1 cellular context compared by ENCODE assay signal in genomic region chr17:75077490-75078096, GRCh38.
A peak's percentile ranks its signal among the peaks of the same experiment; 100 is the strongest.
TF ChIP-seq lines count a peak whose summit lies in the region.

No MANE protein-coding gene starts in this region.

TF ChIP-seq in HepG2, 621 proteins besides CTCF, POLR2A, EP300 and RAD21 (continued from another document and continues in another):
- TF ChIP-seq ZNF280D (CRISPR knock-in tag; IDR thresholded peaks at IDR 0.05) (no peak), KAT7 (CRISPR knock-in tag; IDR thresholded peaks at IDR 0.05; ENCODE audit: borderline replicate concordance) (no peak), MIER2 (CRISPR knock-in tag; IDR thresholded peaks at IDR 0.05) (no peak), HNF4G (IDR thresholded peaks at IDR 0.05; ENCODE audit: borderline replicate concordance, low read depth, low read length) (no peak), HNF4G (CRISPR knock-in tag; IDR thresholded peaks at IDR 0.05; ENCODE audit: borderline replicate concordance, low read depth) (no peak), TSC22D2 (CRISPR knock-in tag; IDR thresholded peaks at IDR 0.05; ENCODE audit: borderline replicate concordance) (no peak), ZNF253 (CRISPR knock-in tag; IDR thresholded peaks at IDR 0.05; ENCODE audit: borderline replicate concordance) (no peak), NFE2L2 (IDR thresholded peaks at IDR 0.05; ENCODE audit: low read length) (no peak), EHMT2 (IDR thresholded peaks at IDR 0.05; ENCODE audit: borderline replicate concordance, low read depth, low read length) (no peak), ZFP41 (CRISPR knock-in tag; IDR thresholded peaks at IDR 0.05; ENCODE audit: borderline replicate concordance) (no peak), POGZ (CRISPR knock-in tag; IDR thresholded peaks at IDR 0.05) (no peak), TBL1XR1 (IDR thresholded peaks at IDR 0.05; ENCODE audit: borderline replicate concordance, low read length, partially characterized antibody) (no peak), ZNF10 (CRISPR knock-in tag; IDR thresholded peaks at IDR 0.05; ENCODE audit: borderline replicate concordance, low read depth) (no peak), PTBP1 (IDR thresholded peaks at IDR 0.05; ENCODE audit: low read depth, low read length, poor library complexity, severe bottlenecking) (peak; percentile 59), ZNF781 (CRISPR knock-in tag; IDR thresholded peaks at IDR 0.05; ENCODE audit: borderline replicate concordance, not compliant biosample characterization) (no peak), ZBTB42 (CRISPR knock-in tag; IDR thresholded peaks at IDR 0.05) (no peak), SAFB2 (CRISPR knock-in tag; IDR thresholded peaks at IDR 0.05; ENCODE audit: borderline replicate concordance, low read depth) (no peak), TIGD3 (CRISPR knock-in tag; IDR thresholded peaks at IDR 0.05; ENCODE audit: borderline replicate concordance) (no peak), ZNF121 (CRISPR knock-in tag; IDR thresholded peaks at IDR 0.05) (no peak), MAFK (conservative IDR thresholded peaks at IDR 0.05 in 1 of 2, IDR thresholded peaks at IDR 0.05 in 1 of 2; ENCODE audit: low read length in 2 of 2) (no peak), CERS6 (CRISPR knock-in tag; IDR thresholded peaks at IDR 0.05) (no peak), ZNF562 (CRISPR knock-in tag; IDR thresholded peaks at IDR 0.05; ENCODE audit: borderline replicate concordance) (no peak), FOSL1 (CRISPR knock-in tag; IDR thresholded peaks at IDR 0.05; ENCODE audit: borderline replicate concordance) (0 out of 2 replicates have a peak, but pooled peaks have one; percentile 27), PAWR (CRISPR knock-in tag; IDR thresholded peaks at IDR 0.05; ENCODE audit: borderline replicate concordance) (no peak), TRIM22 (IDR thresholded peaks at IDR 0.05) (no peak), TEAD2 (CRISPR knock-in tag; IDR thresholded peaks at IDR 0.05) (no peak), ZNF431 (CRISPR knock-in tag; IDR thresholded peaks at IDR 0.05; ENCODE audit: borderline replicate concordance, low read depth) (no peak), YEATS4 (CRISPR knock-in tag; IDR thresholded peaks at IDR 0.05; ENCODE audit: borderline replicate concordance) (0 out of 2 replicates have a peak, but pooled peaks have one; percentile 2), ZNF276 (CRISPR knock-in tag; IDR thresholded peaks at IDR 0.05; ENCODE audit: low read depth) (no peak), ZNF24 (IDR thresholded peaks at IDR 0.05) (no peak), KLF11 (CRISPR knock-in tag; IDR thresholded peaks at IDR 0.05) (no peak), NPAS2 (CRISPR knock-in tag; IDR thresholded peaks at IDR 0.05; ENCODE audit: borderline replicate concordance) (no peak), CHD4 (IDR thresholded peaks at IDR 0.05; ENCODE audit: borderline replicate concordance, low read length) (no peak), HMG20B (CRISPR knock-in tag; conservative IDR thresholded peaks at IDR 0.05) (no peak), EZH2 (conservative IDR thresholded peaks at IDR 0.05; ENCODE audit: low read depth, low read length) (no peak), ARNT (IDR thresholded peaks at IDR 0.05) (no peak), RCOR2 (CRISPR knock-in tag; IDR thresholded peaks at IDR 0.05) (no peak), ZNF747 (CRISPR knock-in tag; IDR thresholded peaks at IDR 0.05; ENCODE audit: borderline replicate concordance) (no peak), RXRA (CRISPR knock-in tag; IDR thresholded peaks at IDR 0.05) (no peak), PHF21A (CRISPR knock-in tag; IDR thresholded peaks at IDR 0.05) (no peak), ISX (CRISPR knock-in tag; conservative IDR thresholded peaks at IDR 0.05) (no peak), ETS1 (CRISPR knock-in tag; IDR thresholded peaks at IDR 0.05) (no peak), MAFG (CRISPR knock-in tag; IDR thresholded peaks at IDR 0.05) (no peak), HOXA3 (CRISPR knock-in tag; IDR thresholded peaks at IDR 0.05) (peak; percentile 78), ZNF546 (CRISPR knock-in tag; conservative IDR thresholded peaks at IDR 0.05) (peak; percentile 41; the same call in 1 of the 2 replicates), RBFOX2 (IDR thresholded peaks at IDR 0.05; ENCODE audit: low read depth, low read length) (peak; percentile 67)
- TF ChIP-seq, protein P1, sequence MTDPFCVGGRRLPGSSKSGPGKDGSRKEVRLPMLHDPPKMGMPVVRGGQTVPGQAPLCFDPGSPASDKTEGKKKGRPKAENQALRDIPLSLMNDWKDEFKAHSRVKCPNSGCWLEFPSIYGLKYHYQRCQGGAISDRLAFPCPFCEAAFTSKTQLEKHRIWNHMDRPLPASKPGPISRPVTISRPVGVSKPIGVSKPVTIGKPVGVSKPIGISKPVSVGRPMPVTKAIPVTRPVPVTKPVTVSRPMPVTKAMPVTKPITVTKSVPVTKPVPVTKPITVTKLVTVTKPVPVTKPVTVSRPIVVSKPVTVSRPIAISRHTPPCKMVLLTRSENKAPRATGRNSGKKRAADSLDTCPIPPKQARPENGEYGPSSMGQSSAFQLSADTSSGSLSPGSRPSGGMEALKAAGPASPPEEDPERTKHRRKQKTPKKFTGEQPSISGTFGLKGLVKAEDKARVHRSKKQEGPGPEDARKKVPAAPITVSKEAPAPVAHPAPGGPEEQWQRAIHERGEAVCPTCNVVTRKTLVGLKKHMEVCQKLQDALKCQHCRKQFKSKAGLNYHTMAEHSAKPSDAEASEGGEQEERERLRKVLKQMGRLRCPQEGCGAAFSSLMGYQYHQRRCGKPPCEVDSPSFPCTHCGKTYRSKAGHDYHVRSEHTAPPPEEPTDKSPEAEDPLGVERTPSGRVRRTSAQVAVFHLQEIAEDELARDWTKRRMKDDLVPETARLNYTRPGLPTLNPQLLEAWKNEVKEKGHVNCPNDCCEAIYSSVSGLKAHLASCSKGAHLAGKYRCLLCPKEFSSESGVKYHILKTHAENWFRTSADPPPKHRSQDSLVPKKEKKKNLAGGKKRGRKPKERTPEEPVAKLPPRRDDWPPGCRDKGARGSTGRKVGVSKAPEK (CRISPR knock-in tag; IDR thresholded peaks at IDR 0.05; ENCODE audit: borderline replicate concordance): no peak
- TF ChIP-seq, protein P2, sequence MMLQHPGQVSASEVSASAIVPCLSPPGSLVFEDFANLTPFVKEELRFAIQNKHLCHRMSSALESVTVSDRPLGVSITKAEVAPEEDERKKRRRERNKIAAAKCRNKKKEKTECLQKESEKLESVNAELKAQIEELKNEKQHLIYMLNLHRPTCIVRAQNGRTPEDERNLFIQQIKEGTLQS (CRISPR knock-in tag; IDR thresholded peaks at IDR 0.05): no peak; the same call in 1 of the 2 replicates
- TF ChIP-seq, protein P3, sequence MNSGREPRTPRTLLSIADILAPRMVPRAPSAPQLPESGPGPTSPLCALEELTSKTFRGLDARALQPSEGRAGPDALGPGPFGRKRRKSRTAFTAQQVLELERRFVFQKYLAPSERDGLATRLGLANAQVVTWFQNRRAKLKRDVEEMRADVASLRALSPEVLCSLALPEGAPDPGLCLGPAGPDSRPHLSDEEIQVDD (CRISPR knock-in tag; IDR thresholded peaks at IDR 0.05; ENCODE audit: borderline replicate concordance): no peak
- TF ChIP-seq, protein P4, sequence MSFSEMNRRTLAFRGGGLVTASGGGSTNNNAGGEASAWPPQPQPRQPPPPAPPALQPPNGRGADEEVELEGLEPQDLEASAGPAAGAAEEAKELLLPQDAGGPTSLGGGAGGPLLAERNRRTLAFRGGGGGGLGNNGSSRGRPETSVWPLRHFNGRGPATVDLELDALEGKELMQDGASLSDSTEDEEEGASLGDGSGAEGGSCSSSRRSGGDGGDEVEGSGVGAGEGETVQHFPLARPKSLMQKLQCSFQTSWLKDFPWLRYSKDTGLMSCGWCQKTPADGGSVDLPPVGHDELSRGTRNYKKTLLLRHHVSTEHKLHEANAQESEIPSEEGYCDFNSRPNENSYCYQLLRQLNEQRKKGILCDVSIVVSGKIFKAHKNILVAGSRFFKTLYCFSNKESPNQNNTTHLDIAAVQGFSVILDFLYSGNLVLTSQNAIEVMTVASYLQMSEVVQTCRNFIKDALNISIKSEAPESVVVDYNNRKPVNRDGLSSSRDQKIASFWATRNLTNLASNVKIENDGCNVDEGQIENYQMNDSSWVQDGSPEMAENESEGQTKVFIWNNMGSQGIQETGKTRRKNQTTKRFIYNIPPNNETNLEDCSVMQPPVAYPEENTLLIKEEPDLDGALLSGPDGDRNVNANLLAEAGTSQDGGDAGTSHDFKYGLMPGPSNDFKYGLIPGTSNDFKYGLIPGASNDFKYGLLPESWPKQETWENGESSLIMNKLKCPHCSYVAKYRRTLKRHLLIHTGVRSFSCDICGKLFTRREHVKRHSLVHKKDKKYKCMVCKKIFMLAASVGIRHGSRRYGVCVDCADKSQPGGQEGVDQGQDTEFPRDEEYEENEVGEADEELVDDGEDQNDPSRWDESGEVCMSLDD (CRISPR knock-in tag; IDR thresholded peaks at IDR 0.05; ENCODE audit: borderline replicate concordance): peak; percentile 7; the same call in 1 of the 2 replicates
- TF ChIP-seq, protein P5, sequence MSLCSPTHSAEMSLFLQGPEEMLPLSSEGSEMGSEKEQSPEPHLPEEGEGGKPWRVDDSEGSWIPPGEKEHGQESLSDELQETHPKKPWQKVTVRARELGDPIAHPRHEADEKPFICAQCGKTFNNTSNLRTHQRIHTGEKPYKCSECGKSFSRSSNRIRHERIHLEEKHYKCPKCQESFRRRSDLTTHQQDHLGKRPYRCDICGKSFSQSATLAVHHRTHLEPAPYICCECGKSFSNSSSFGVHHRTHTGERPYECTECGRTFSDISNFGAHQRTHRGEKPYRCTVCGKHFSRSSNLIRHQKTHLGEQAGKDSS (CRISPR knock-in tag; IDR thresholded peaks at IDR 0.05; ENCODE audit: borderline replicate concordance, low read depth): no peak
